6 cellular contexts compared by ENCODE assay signal in genomic region chr14:19788150-19788549, GRCh38. TPM values are rescaled to one million over a fixed set of nuclear protein-coding genes. Genes with fewer than 3 reads are reported as not detected.
"Had no signal": no experiment of that assay in that cellular context is flagged by ENCODE, and none has a peak within 500 bp of the region (broad histone marks: within the 10 kb centered on the region; RNA-seq: fewer than 3 reads in every experiment).

No MANE protein-coding gene starts in this region.

RNA-seq across cellular contexts. Expression of gene OR4M1, which starts 14.8 kb away (rescaled TPM):
- total RNA-seq: HepG2, HT-29, HT1080, IMR-90, K562 had no signal
- polyA plus RNA-seq: HepG2, IgD-negative memory B cell, IMR-90, K562 had no signal

RNA-seq across cellular contexts. Expression of gene OR4N2, which starts 15.4 kb away (rescaled TPM):
- total RNA-seq: HepG2, HT-29, HT1080, IMR-90, K562 had no signal
- polyA plus RNA-seq: HepG2, IgD-negative memory B cell, IMR-90, K562 had no signal

RNA-seq across cellular contexts. Expression of gene OR4Q3, which starts 44.8 kb away (rescaled TPM):
- total RNA-seq: HepG2, HT-29, HT1080, IMR-90, K562 had no signal
- polyA plus RNA-seq: HepG2, IgD-negative memory B cell, IMR-90, K562 had no signal
